7 cellular contexts compared by ENCODE assay signal in the genomic region with DNA sequence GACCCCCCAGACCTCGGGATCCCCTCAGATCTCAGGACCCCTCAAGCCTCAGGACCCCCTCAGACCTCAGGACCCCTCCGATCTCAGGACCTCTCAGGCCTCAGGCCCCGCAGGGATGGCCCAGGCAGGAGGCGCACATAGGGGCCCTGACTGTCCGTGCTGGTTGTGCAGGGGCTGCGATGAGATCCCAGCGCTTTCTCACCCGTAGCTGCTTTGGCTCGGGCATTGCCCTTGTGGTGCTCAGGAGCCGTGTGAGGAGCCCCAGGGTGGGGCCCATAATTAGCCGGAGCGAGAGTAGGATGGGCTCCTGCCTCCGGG. TPM values are rescaled to one million over a fixed set of nuclear protein-coding genes. Genes with fewer than 3 reads are reported as not detected.
DNase-seq lines count a peak whose midpoint lies in the region; FAIRE-seq and TF ChIP-seq lines count a peak whose summit lies in the region.

No MANE protein-coding gene starts in this region.

- H3K36me3 ChIP-seq in HUES64 (ENCODE audit: insufficient read depth, low read length) (peaks cover 22% of the 10 kb centered on the region), adrenal gland (replicated peaks in 1 of 2) (no peaks in the 10 kb centered on the region), kidney (ENCODE audit: control insufficient read depth in 1 of 2, insufficient read depth in 2 of 2, low read length in 2 of 2) (peaks cover 4% of the 10 kb centered on the region in 2 donors)

- H3K4me1 ChIP-seq in HUES64 (ENCODE audit: insufficient read depth, low read length) = peaks cover 11% of the 10 kb centered on the region; the same call in 1 of the 2 replicates
- peaks cover 9 to 21% of the 10 kb centered on the region in 2 donors for H3K4me1 ChIP-seq in adrenal gland (replicated peaks in 1 of 2)
- peaks cover 0 to 7% of the 10 kb centered on the region in 2 donors for H3K4me1 ChIP-seq in kidney (ENCODE audit: control insufficient read depth in 1 of 2, insufficient read depth in 1 of 2, low read depth in 1 of 2, low read length in 2 of 2)

- peak overlapping the region; percentile 89 for H3K9ac ChIP-seq in HUES64 (ENCODE audit: low read depth, low read length)
- H3K9ac ChIP-seq in kidney (ENCODE audit: low read length in 2 of 2) = peak overlapping the region; percentile 24 to 43

- WGBS in HUES64 = 76% methylated on average over 13 of the region's 13 CpGs
- WGBS in adrenal gland, 4 donors = 60 to 73% (median 68%) methylated on average over 3 to 13 of the region's 13 CpGs

- H3K9me3 ChIP-seq in HUES64 (ENCODE audit: insufficient read depth, low read depth, low read length) (no peaks in the 10 kb centered on the region), adrenal gland (replicated peaks in 1 of 3) (no peaks in the 10 kb centered on the region), kidney (ENCODE audit: control insufficient read depth in 1 of 2, low read length in 2 of 2) (no peaks in the 10 kb centered on the region)

- no peaks in the 10 kb centered on the region for H3K27me3 ChIP-seq in HUES64 (ENCODE audit: insufficient read depth, low read length)
- H3K27me3 ChIP-seq in adrenal gland = no peaks in the 10 kb centered on the region

- intact Hi-C loops in adrenal gland (cut with DNase I) (no loop called here), kidney (cut with DNase I) (no loop called here)

- TF ChIP-seq POLR2A in adrenal gland (IDR thresholded peaks at IDR 0.05) = no peak

- DNase-seq in adrenal gland = peak in 2 of 7 donors; percentile 13 to 18
- DNase-seq in kidney = peak; percentile 72
- DNase-seq in substantia nigra (lab: John Stamatoyannopoulos, UW) = no peak
- no peak for DNase-seq in AG20443 (ENCODE audit: low spot score)
- DNase-seq in NCI-H2107 (lab: John Stamatoyannopoulos, UW) = no peak
- DNase-seq in NCI-H1436 (lab: John Stamatoyannopoulos, UW) = no peak

- no peak for FAIRE-seq in kidney (lab: Jason Lieb, UNC)

- H3K27ac ChIP-seq in HUES64 (ENCODE audit: low read depth, low read length) = peak overlapping the region; percentile 60; the same call in 1 of the 2 replicates
- peak overlapping the region in 4 of 5 donors; percentile 85 to 98 (median 94) for H3K27ac ChIP-seq in adrenal gland
- H3K27ac ChIP-seq in kidney (ENCODE audit: low read depth in 2 of 2, low read length in 2 of 2) = peak overlapping the region; percentile 57 to 85
- H3K27ac ChIP-seq in substantia nigra (ENCODE audit: low read depth, low read length, poor library complexity, severe bottlenecking) = peak overlapping the region; percentile 55

- peak overlapping the region; percentile 77 for H3K4me3 ChIP-seq in HUES64 (ENCODE audit: low read length)
- peak overlapping the region in 2 of 4 donors; percentile 71 to 99 for H3K4me3 ChIP-seq in adrenal gland
- H3K4me3 ChIP-seq in kidney (ENCODE audit: low read length in 2 of 2) = peak overlapping the region; percentile 32 to 47

- TF ChIP-seq CTCF in adrenal gland (IDR thresholded peaks at IDR 0.05) = no peak
- TF ChIP-seq CTCF in kidney (IDR thresholded peaks at IDR 0.05; ENCODE audit: borderline replicate concordance, extremely low read depth, insufficient read depth) = no peak

RNA-seq across cellular contexts. Expression of gene LPCAT1, which starts 0.7 kb away (rescaled TPM):
- 104 TPM for polyA plus RNA-seq in HUES64 (2013, experiment 1 of 2)
- polyA plus RNA-seq in HUES64 (2013, experiment 2 of 2) = 105 TPM
- total RNA-seq in adrenal gland = 10 to 100 TPM; 33.9 to 59.1 (median 43.4) TPM
- 10 to 100 TPM; 23.2 to 45.3 (median 42.8) TPM for polyA plus RNA-seq in adrenal gland
- total RNA-seq in kidney = 46.5 TPM
- 22.2 TPM for polyA plus RNA-seq in kidney (ENCODE audit: insufficient read depth, low read depth, low replicate concordance)
